ENCODE assay signal across 26 cellular contexts in the genomic region with DNA sequence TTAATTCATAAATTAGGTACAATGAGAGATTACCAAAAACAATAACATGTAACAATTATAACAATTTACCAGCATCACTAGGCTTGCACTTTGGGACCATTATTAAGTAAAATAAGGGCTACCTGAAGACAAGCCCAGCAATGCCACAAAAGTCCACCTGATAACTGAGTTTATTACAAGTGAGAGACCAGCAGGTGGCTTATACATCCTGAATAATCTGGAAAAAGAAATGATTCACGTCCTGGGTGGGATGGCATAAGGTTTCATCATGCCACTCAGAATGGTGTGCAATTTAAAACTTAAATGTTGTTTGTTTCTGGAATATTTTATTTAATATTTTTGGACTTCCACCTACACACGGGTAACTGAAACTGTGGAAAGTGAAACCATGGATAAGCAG.
"Had no signal": no experiment of that assay in that cellular context is flagged by ENCODE, and none has a peak within 500 bp of the region (broad histone marks: within the 10 kb centered on the region; RNA-seq: fewer than 3 reads in every experiment).

No MANE protein-coding gene starts in this region.

- H3K27me3 ChIP-seq: dorsolateral prefrontal cortex, esophagus squamous epithelium, right atrium auricular region, sigmoid colon, testis, tibial artery had no signal

- H3K4me3 ChIP-seq: dorsolateral prefrontal cortex, esophagus squamous epithelium, lower lobe of right lung, prostate gland, right atrium auricular region, sigmoid colon, testis, tibial artery had no signal

- H3K4me1 ChIP-seq: esophagus squamous epithelium, lower lobe of right lung, prostate gland, right atrium auricular region, sigmoid colon, testis had no signal

- H3K36me3 ChIP-seq: esophagus squamous epithelium, lower lobe of right lung, prostate gland, right atrium auricular region, sigmoid colon, tibial artery had no signal

- H3K9me3 ChIP-seq: esophagus squamous epithelium, lower lobe of right lung, prostate gland, right atrium auricular region, sigmoid colon, testis, tibial artery had no signal

- ATAC-seq: left colon; left ventricle myocardium superior; lower lobe of right lung; naive thymus-derived CD8-positive, alpha-beta T cell; stimulated activated memory B cell treated with anti-CD40 and anti-IgM and Interleukin-4, amounts not matched to agents 10 μg/mL and 1 μg/mL and 100 μg/mL, for 72 hours; stimulated activated naive CD8-positive, alpha-beta T cell treated with anti-CD3 and anti-CD28 coated beads, Interleukin-15, Interleukin-2, amounts not matched to agents 100 U/mL and 50 U/mL, for 24 hours had no signal

- DNase-seq: cortex of kidney; dorsolateral prefrontal cortex; effector CD4-positive, alpha-beta T cell; erythroblast; esophagus squamous epithelium; foreskin melanocyte; hypothalamus; immature natural killer cell; islet precursor cell; kidney glomerular epithelial cell; left colon; left ventricle myocardium superior; lower lobe of right lung; naive thymus-derived CD8-positive, alpha-beta T cell; nephron progenitor cell; nucleus accumbens; sigmoid colon; stimulated activated CD4-positive, alpha-beta T cell treated with anti-CD3 and anti-CD28 coated beads, Interleukin-2, amount 100 ng/mL, for 24 hours; stimulated activated CD4-positive, alpha-beta T cell treated with anti-CD3 and anti-CD28 coated beads, Interleukin-4, amount 100 ng/mL, for 24 hours; stimulated activated naive CD8-positive, alpha-beta T cell treated with anti-CD3 and anti-CD28 coated beads, Interleukin-15, Interleukin-2, amounts not matched to agents 100 U/mL and 50 U/mL, for 24 hours; substantia nigra; testis; tibial artery had no signal

- H3K27ac ChIP-seq: dorsolateral prefrontal cortex, esophagus squamous epithelium, lower lobe of right lung, prostate gland, right atrium auricular region, sigmoid colon, testis, tibial artery had no signal
